32 cellular contexts compared by ENCODE assay signal in the genomic region with DNA sequence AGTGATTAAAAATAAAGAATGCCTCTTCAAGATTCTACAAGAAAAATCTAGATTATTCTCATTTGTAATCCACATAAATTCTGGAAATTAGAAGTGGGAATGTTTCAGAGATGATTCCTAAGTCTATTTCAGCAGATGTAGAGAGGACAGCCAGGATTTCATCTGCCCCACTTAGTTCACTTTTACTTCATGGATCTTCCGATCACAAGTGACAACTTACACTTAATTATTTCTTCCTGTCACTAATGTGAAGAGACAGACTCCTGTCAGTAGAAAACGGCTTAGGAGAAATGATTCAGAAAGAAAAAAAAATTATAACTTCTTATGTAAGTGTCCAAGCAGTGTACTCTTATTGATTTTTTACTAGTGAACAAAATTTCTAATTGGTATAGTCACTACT.
"Had no signal": no experiment of that assay in that cellular context is flagged by ENCODE, and none has a peak within 500 bp of the region (broad histone marks: within the 10 kb centered on the region; RNA-seq: fewer than 3 reads in every experiment).

No MANE protein-coding gene starts in this region.

- H3K9me3 ChIP-seq: adrenal gland, ascending aorta, body of pancreas had no signal

- H3K36me3 ChIP-seq: adrenal gland, ascending aorta, brain microvascular endothelial cell, breast epithelium, cardiac muscle cell had no signal

- FAIRE-seq: astrocyte, bronchial epithelial cell had no signal

- DNase-seq: activated effector memory CD4-positive, alpha-beta T cell treated with anti-CD3 and anti-CD28 coated beads, Interleukin-2, amount 50 U/mL, for 16 hours; activated effector memory CD4-positive, alpha-beta T cell treated with Interleukin-2 at 50 U/mL for 16 hours; activated gamma-delta T cell; activated gamma-delta T cell treated with Interleukin-2 at 50 U/mL for 16 hours; activated naive CD4-positive, alpha-beta T cell; activated naive CD4-positive, alpha-beta T cell treated with anti-CD3 and anti-CD28 coated beads for 36 hours; activated naive CD4-positive, alpha-beta T cell treated with anti-CD3 and anti-CD28 coated beads, Interleukin-2, amount 10 ng/mL, durations not matched to agents 7 days and 5 days; activated naive CD4-positive, alpha-beta T cell treated with anti-CD3 and anti-CD28 coated beads, Interleukin-2, amount 50 U/mL, for 16 hours; activated naive CD4-positive, alpha-beta T cell treated with Interleukin-2 at 50 U/mL for 16 hours; activated naive CD8-positive, alpha-beta T cell treated with anti-CD3 and anti-CD28 coated beads for 36 hours; activated naive CD8-positive, alpha-beta T cell treated with anti-CD3 and anti-CD28 coated beads, Interleukin-2, amount 10 ng/mL, durations not matched to agents 7 days and 5 days; activated naive CD8-positive, alpha-beta T cell treated with anti-CD3 and anti-CD28 coated beads, Interleukin-2, amount 50 U/mL, for 24 hours; activated T-cell treated with anti-CD3 and anti-CD28 coated beads, Interleukin-2, amount 50 U/mL, for 1 hour; activated T-cell treated with anti-CD3 and anti-CD28 coated beads, Interleukin-2, amount 50 U/mL, for 24 hours; activated T-cell treated with anti-CD3 and anti-CD28 coated beads, Interleukin-2, amount 50 U/mL, for 4 hours; activated T-cell treated with anti-CD3 and anti-CD28 coated beads, Interleukin-2, amount 50 U/mL, for 48 hours; activated T-cell treated with anti-CD3 and anti-CD28 coated beads, Interleukin-2, amount 50 U/mL, for 72 hours; adrenal gland; amniotic stem cell; amygdala; anterior cingulate cortex; aorta; body of pancreas; brain microvascular endothelial cell; caudate nucleus; central memory CD4-positive, alpha-beta T cell; cerebellar nuclear complex had no signal

- H3K27me3 ChIP-seq: adrenal gland, ascending aorta, body of pancreas, brain microvascular endothelial cell, breast epithelium, cardiac muscle cell had no signal

- H3K4me3 ChIP-seq: adrenal gland, ascending aorta, body of pancreas, breast epithelium, cardiac muscle cell had no signal

- H3K27ac ChIP-seq: adrenal gland, ascending aorta, body of pancreas, brain microvascular endothelial cell, breast epithelium, cardiac muscle cell had no signal
